In genomic region chr10:70137927-70138883, GRCh38 we compare ENCODE assay signal across 26 cellular contexts. TPM values are rescaled to one million over a fixed set of nuclear protein-coding genes. Genes with fewer than 3 reads are reported as not detected.
DNase-seq lines count a peak whose midpoint lies in the region; ATAC-seq and TF ChIP-seq lines count a peak whose summit lies in the region.
"Had no signal": no experiment of that assay in that cellular context is flagged by ENCODE, and none has a peak within 500 bp of the region (broad histone marks: within the 10 kb centered on the region; RNA-seq: fewer than 3 reads in every experiment).

No MANE protein-coding gene starts in this region.

- no peaks in the 10 kb centered on the region for H3K27me3 Mint-ChIP-seq in activated CD4-positive, alpha-beta T cell treated with anti-CD3 and anti-CD28 coated beads for 36 hours
- no peaks in the 10 kb centered on the region for H3K27me3 Mint-ChIP-seq in activated CD4-positive, alpha-beta T cell treated with anti-CD3 and anti-CD28 coated beads, Interleukin-2, amount 10 ng/mL, durations not matched to agents 7 days and 5 days
- H3K27me3 Mint-ChIP-seq: stimulated activated naive CD8-positive, alpha-beta T cell treated with anti-CD3 and anti-CD28 coated beads, Interleukin-15, Interleukin-2, amounts not matched to agents 100 ng/mL and 50 ng/mL, for 24 hours; T-helper 17 cell had no signal

- CTCF ChIA-PET in activated CD4-positive, alpha-beta T cell treated with anti-CD3 and anti-CD28 coated beads for 36 hours (lab: Charles Lee): interaction anchor here (0.5 to 1.5 kb wide), 4 partner anchors 8 to 208 kb away, joined by 3 read pairs; partner anchors contain the start of gene TYSND1
- CTCF ChIA-PET in activated CD4-positive, alpha-beta T cell treated with anti-CD3 and anti-CD28 coated beads, Interleukin-2, amount 10 ng/mL, durations not matched to agents 7 days and 5 days (lab: Charles Lee): interaction anchor here (1.0 to 6.0 kb wide), 3 partner anchors 9 to 84 kb away, joined by 4 to 62 read pairs (median 5); partner anchors contain the start of gene TYSND1

- peak overlapping the region in 1 of 2 donors; percentile 54 for H3K9ac ChIP-seq in colonic mucosa (ENCODE audit: low read depth in 2 of 2, low read length in 2 of 2)

- no peak for TF ChIP-seq EP300 in transverse colon (IDR thresholded peaks at IDR 0.05; ENCODE audit: low read depth)

- peaks cover 5% of the 10 kb centered on the region for H3K4me1 Mint-ChIP-seq in activated CD4-positive, alpha-beta T cell treated with anti-CD3 and anti-CD28 coated beads for 36 hours
- peaks cover 9% of the 10 kb centered on the region for H3K4me1 Mint-ChIP-seq in activated CD4-positive, alpha-beta T cell treated with anti-CD3 and anti-CD28 coated beads, Interleukin-2, amount 10 ng/mL, durations not matched to agents 7 days and 5 days

- peaks cover 6% of the 10 kb centered on the region for H3K36me3 Mint-ChIP-seq in activated CD4-positive, alpha-beta T cell treated with anti-CD3 and anti-CD28 coated beads for 36 hours (ENCODE audit: low read depth)
- peaks cover under 1% of the 10 kb centered on the region for H3K36me3 Mint-ChIP-seq in activated CD4-positive, alpha-beta T cell treated with anti-CD3 and anti-CD28 coated beads, Interleukin-2, amount 10 ng/mL, durations not matched to agents 7 days and 5 days (ENCODE audit: low read depth)

- WGBS in transverse colon (ENCODE audit: low coverage in 1 of 2), 2 donors: 61 to 85% methylated on average over 4 to 14 of the region's 14 CpGs

- peak overlapping the region; percentile 85 for H3K27ac ChIP-seq in colonic mucosa
- peak overlapping the region; percentile 79 to 84 (median 83) for H3K27ac ChIP-seq in transverse colon
- H3K27ac ChIP-seq: 22Rv1, HL-60, SK-N-MC, thyroid gland had no signal

- H3K4me3 Mint-ChIP-seq in activated CD4-positive, alpha-beta T cell treated with anti-CD3 and anti-CD28 coated beads for 36 hours: no peak overlapping the region
- no peak overlapping the region for H3K4me3 Mint-ChIP-seq in activated CD4-positive, alpha-beta T cell treated with anti-CD3 and anti-CD28 coated beads, Interleukin-2, amount 10 ng/mL, durations not matched to agents 7 days and 5 days
- H3K4me3 Mint-ChIP-seq: naive thymus-derived CD4-positive, alpha-beta T cell; stimulated activated naive CD8-positive, alpha-beta T cell treated with anti-CD3 and anti-CD28 coated beads, Interleukin-15, Interleukin-2, amounts not matched to agents 100 ng/mL and 50 ng/mL, for 24 hours; T-helper 17 cell had no signal

- H3K27me3 ChIP-seq in colonic mucosa: no peaks in the 10 kb centered on the region
- H3K27me3 ChIP-seq in transverse colon: no peaks in the 10 kb centered on the region
- H3K27me3 ChIP-seq: thyroid gland had no signal

- no peak for ATAC-seq in activated CD4-positive, alpha-beta T cell treated with anti-CD3 and anti-CD28 coated beads for 36 hours
- ATAC-seq in mucosa of descending colon (peak; percentile 86), HG02798 (IDR thresholded peaks at IDR 0.05; ENCODE audit: poor library complexity, unreplicated experiment) (no peak), HG02763 (IDR thresholded peaks at IDR 0.05; ENCODE audit: unreplicated experiment) (no peak)
- ATAC-seq: left cardiac atrium; naive thymus-derived CD4-positive, alpha-beta T cell; T-helper 17 cell had no signal

- H3K4me1 ChIP-seq in colonic mucosa (peaks cover 4% of the 10 kb centered on the region), mucosa of descending colon (ENCODE audit: low read depth) (peaks cover 18% of the 10 kb centered on the region), transverse colon (peaks cover 0 to 32% (median 19%) of the 10 kb centered on the region in 4 donors)

- intact Hi-C loops in activated CD4-positive, alpha-beta T cell treated with anti-CD3 and anti-CD28 coated beads for 36 hours (cut with DNase I, micrococcal nuclease): no loop called here
- intact Hi-C loops in colonic mucosa (cut with DNase I): no loop called here
- intact Hi-C loops in mucosa of descending colon (cut with DNase I, micrococcal nuclease): no loop called here
- intact Hi-C loops in transverse colon (cut with DNase I; ENCODE audit: low total_unique reads): no loop called here

- in situ Hi-C loops in transverse colon (cut with MboI; ENCODE audit: low pct_ligation_motif_present in 1 of 4, low pct_unique_long_range_greater_than_20kb in 1 of 4, low sequenced_read_pairs in 3 of 4): no loop called here

- H3K4me3 ChIP-seq in colonic mucosa (no peak overlapping the region), mucosa of descending colon (no peak overlapping the region), transverse colon (no peak overlapping the region)
- H3K4me3 ChIP-seq: SK-N-MC, thyroid gland had no signal

- H3K9me3 ChIP-seq in colonic mucosa (no peaks in the 10 kb centered on the region), mucosa of descending colon (no peaks in the 10 kb centered on the region), transverse colon (no peaks in the 10 kb centered on the region)
- H3K9me3 ChIP-seq: thyroid gland had no signal

- no peaks in the 10 kb centered on the region for H3K9me3 Mint-ChIP-seq in activated CD4-positive, alpha-beta T cell treated with anti-CD3 and anti-CD28 coated beads for 36 hours (ENCODE audit: low read depth)
- H3K9me3 Mint-ChIP-seq in activated CD4-positive, alpha-beta T cell treated with anti-CD3 and anti-CD28 coated beads, Interleukin-2, amount 10 ng/mL, durations not matched to agents 7 days and 5 days: no peaks in the 10 kb centered on the region
- H3K9me3 Mint-ChIP-seq: naive thymus-derived CD4-positive, alpha-beta T cell; stimulated activated naive CD8-positive, alpha-beta T cell treated with anti-CD3 and anti-CD28 coated beads, Interleukin-15, Interleukin-2, amounts not matched to agents 100 ng/mL and 50 ng/mL, for 24 hours had no signal

- DNase-seq in activated CD4-positive, alpha-beta T cell treated with anti-CD3 and anti-CD28 coated beads for 36 hours: no peak
- DNase-seq in activated CD4-positive, alpha-beta T cell treated with anti-CD3 and anti-CD28 coated beads, Interleukin-2, amount 10 ng/mL, durations not matched to agents 7 days and 5 days: no peak
- DNase-seq in colonic mucosa (peak; percentile 73), mucosa of descending colon (peak; percentile 75 to 78 (median 76)), transverse colon (peak; percentile 72)
- no peak for DNase-seq in stimulated activated CD4-positive, alpha-beta T cell treated with anti-CD3 and anti-CD28 coated beads, Interleukin-1b, Interleukin-23, amount 100 ng/mL, for 48 hours
- DNase-seq: activated naive CD4-positive, alpha-beta T cell; activated T-cell treated with anti-CD3 and anti-CD28 coated beads, Interleukin-2, amount 50 U/mL, for 48 hours; amniotic stem cell; cortex of kidney; left cardiac atrium; mesenchymal stem cell; naive thymus-derived CD4-positive, alpha-beta T cell; NCI-H1417; NCI-H2107; NCI-H524; retina; stimulated activated CD4-positive, alpha-beta T cell treated with anti-CD3 and anti-CD28 coated beads, Interleukin-4, amount 100 ng/mL, for 24 hours; T-helper 17 cell; thyroid gland had no signal

- POLR2A ChIA-PET in activated CD4-positive, alpha-beta T cell treated with anti-CD3 and anti-CD28 coated beads for 36 hours (lab: Charles Lee): no interaction called here
- POLR2A ChIA-PET in activated CD4-positive, alpha-beta T cell treated with anti-CD3 and anti-CD28 coated beads, Interleukin-2, amount 10 ng/mL, durations not matched to agents 7 days and 5 days (lab: Charles Lee): no interaction called here

- peak overlapping the region; percentile 23 for H3K27ac Mint-ChIP-seq in activated CD4-positive, alpha-beta T cell treated with anti-CD3 and anti-CD28 coated beads for 36 hours
- H3K27ac Mint-ChIP-seq in activated CD4-positive, alpha-beta T cell treated with anti-CD3 and anti-CD28 coated beads, Interleukin-2, amount 10 ng/mL, durations not matched to agents 7 days and 5 days: no peak overlapping the region
- H3K27ac Mint-ChIP-seq: stimulated activated naive CD8-positive, alpha-beta T cell treated with anti-CD3 and anti-CD28 coated beads, Interleukin-15, Interleukin-2, amounts not matched to agents 100 ng/mL and 50 ng/mL, for 24 hours; T-helper 17 cell had no signal

- TF ChIP-seq POLR2A in transverse colon (IDR thresholded peaks at IDR 0.05): peak; percentile 45

- no peak for TF ChIP-seq CTCF in colonic mucosa (IDR thresholded peaks at IDR 0.05)
- TF ChIP-seq CTCF in mucosa of descending colon (IDR thresholded peaks at IDR 0.05): no peak
- peak in 1 of 5 experiments; percentile 51 for TF ChIP-seq CTCF in transverse colon (IDR thresholded peaks at IDR 0.05)

- H3K36me3 ChIP-seq in colonic mucosa: no peaks in the 10 kb centered on the region
- no peaks in the 10 kb centered on the region for H3K36me3 ChIP-seq in mucosa of descending colon (ENCODE audit: low read depth)
- H3K36me3 ChIP-seq in transverse colon: no peaks in the 10 kb centered on the region

RNA-seq across cellular contexts. Expression of gene AIFM2, which starts 5.6 kb away (rescaled TPM):
- total RNA-seq in activated CD4-positive, alpha-beta T cell treated with anti-CD3 and anti-CD28 coated beads for 36 hours: 1 to 10 TPM; 4.6 to 5.2 TPM
- 1 to 10 TPM; 2.5 to 3.3 TPM for total RNA-seq in activated CD4-positive, alpha-beta T cell treated with anti-CD3 and anti-CD28 coated beads, Interleukin-2, amount 10 ng/mL, durations not matched to agents 7 days and 5 days
- total RNA-seq in colonic mucosa: 10 to 100 TPM; 15.4 to 25.7 TPM
- 10 to 100 TPM; 21.0 to 23.0 (median 22.7) TPM for total RNA-seq in mucosa of descending colon
- total RNA-seq in transverse colon: 10 to 100 TPM in 3 of 4 donors, 1 to 10 TPM in 1; 3.8 to 27.0 (median 23.9) TPM

RNA-seq across cellular contexts. Expression of gene TYSND1, which starts 8.3 kb away (rescaled TPM):
- 10 to 100 TPM; 11.5 to 14.9 TPM for total RNA-seq in activated CD4-positive, alpha-beta T cell treated with anti-CD3 and anti-CD28 coated beads for 36 hours
- 10 to 100 TPM; 11.6 to 14.3 TPM for total RNA-seq in activated CD4-positive, alpha-beta T cell treated with anti-CD3 and anti-CD28 coated beads, Interleukin-2, amount 10 ng/mL, durations not matched to agents 7 days and 5 days
- total RNA-seq in colonic mucosa (10 to 100 TPM; 13.1 to 23.8 TPM), mucosa of descending colon (10 to 100 TPM; 15.3 to 19.7 (median 15.8) TPM), transverse colon (10 to 100 TPM; 18.6 to 48.8 (median 21.9) TPM)

RNA-seq across cellular contexts. Expression of gene SAR1A, which starts 32.1 kb away (rescaled TPM):
- 100 to 1,000 TPM in 1 of 2 experiments, 10 to 100 TPM in 1; 89.4 to 107 TPM for total RNA-seq in activated CD4-positive, alpha-beta T cell treated with anti-CD3 and anti-CD28 coated beads for 36 hours
- total RNA-seq in activated CD4-positive, alpha-beta T cell treated with anti-CD3 and anti-CD28 coated beads, Interleukin-2, amount 10 ng/mL, durations not matched to agents 7 days and 5 days: 100 to 1,000 TPM; 102 to 119 TPM
- total RNA-seq in colonic mucosa (10 to 100 TPM; 83.4 to 89.9 TPM), mucosa of descending colon (100 to 1,000 TPM in 1 of 3 donors, 10 to 100 TPM in 2; 77.5 to 102 (median 78.1) TPM), transverse colon (10 to 100 TPM; 35.2 to 93.9 (median 51.3) TPM)

Comparison
In these comparisons a context has a peak if more than half of its experiments do, and no peak if none do; other contexts are left out.
1. DNase-seq: peak in colonic mucosa (single experiment), mucosa of descending colon (3 of 3) and transverse colon (single experiment); none in activated CD4-positive, alpha-beta T cell treated with anti-CD3 and anti-CD28 coated beads for 36 hours (single experiment), activated CD4-positive, alpha-beta T cell treated with anti-CD3 and anti-CD28 coated beads, Interleukin-2, amount 10 ng/mL, durations not matched to agents 7 days and 5 days (single experiment) and stimulated activated CD4-positive, alpha-beta T cell treated with anti-CD3 and anti-CD28 coated beads, Interleukin-1b, Interleukin-23, amount 100 ng/mL, for 48 hours (single experiment).